8 cellular contexts compared by ENCODE assay signal in genomic region chr7:130440527-130441365, GRCh38. TPM values are rescaled to one million over a fixed set of nuclear protein-coding genes. Genes with fewer than 3 reads are reported as not detected.
DNase-seq lines count a peak whose midpoint lies in the region; ATAC-seq and TF ChIP-seq lines count a peak whose summit lies in the region.

CEP41 (minus strand) TSS chr7:130441016; CDS start chr7:130440966, 50 bp downstream.

- peak within 1 kb of the TSS; percentile 96 to 99 (median 99) for H3K4me3 Mint-ChIP-seq in IgD-negative memory B cell

- H3K27ac Mint-ChIP-seq in IgD-negative memory B cell, result peak within 1 kb of the TSS; percentile 83 to 98 (median 92)

- no peaks in the 10 kb centered on the region for H3K27me3 Mint-ChIP-seq in IgD-negative memory B cell

- H3K27me3 ChIP-seq in mononuclear cell (ENCODE audit: insufficient read depth, low read length), result no peaks in the 10 kb centered on the region

- no peaks in the 10 kb centered on the region for H3K36me3 Mint-ChIP-seq in IgD-negative memory B cell

- no peak for TF ChIP-seq CTCF in epithelial cell of esophagus (IDR thresholded peaks at IDR 0.05; ENCODE audit: insufficient read depth, low read depth, low read length, missing control alignments)

- DNase-seq in DMS 273 treated with DMSO at 0.1 percent for 48 hours (lab: John Stamatoyannopoulos, UW), result peak; percentile 97
- peak; percentile 94 for DNase-seq in OCI-M2 (lab: John Stamatoyannopoulos, UW; ENCODE audit: unreplicated experiment)
- peak; percentile 93 for DNase-seq in activated T-cell treated with anti-CD3 and anti-CD28 coated beads for 48 hours (ENCODE audit: low read depth)
- peak; percentile 93 for DNase-seq in epithelial cell of esophagus (ENCODE audit: low read depth)
- peak; percentile 90 to 92 for DNase-seq in stimulated activated CD8-positive, alpha-beta memory T cell treated with anti-CD3 and anti-CD28 coated beads, Interleukin-2, amount 100 ng/mL, for 48 hours (ENCODE audit: low read depth in 2 of 2)

- H3K4me3 ChIP-seq in epithelial cell of esophagus (ENCODE audit: low read length) (peak within 1 kb of the TSS; percentile 77), mononuclear cell (ENCODE audit: low read length) (peak within 1 kb of the TSS; percentile 79)

- peaks cover 7 to 11% (median 10%) of the 10 kb centered on the region in 3 donors for H3K4me1 Mint-ChIP-seq in IgD-negative memory B cell

- peaks cover 0 to 2% (median 0%) of the 10 kb centered on the region in 3 donors for H3K9me3 Mint-ChIP-seq in IgD-negative memory B cell

- peaks cover 14% of the 10 kb centered on the region for H3K4me1 ChIP-seq in mononuclear cell (ENCODE audit: insufficient read depth, low read length)

- H3K9me3 ChIP-seq in mononuclear cell (ENCODE audit: low read depth, low read length), result no peaks in the 10 kb centered on the region

- peak; percentile 98 for ATAC-seq in GM21576 (IDR thresholded peaks at IDR 0.05; ENCODE audit: unreplicated experiment)

RNA-seq across cellular contexts. Expression of gene CEP41, which starts in this region (rescaled TPM):
- polyA plus RNA-seq in IgD-negative memory B cell, result 6.0 TPM
- 1.9 TPM for total RNA-seq in mononuclear cell

Comparison
In these comparisons a context has a peak if more than half of its experiments do, and no peak if none do; other contexts are left out.
1. Peak in every context shown above with its lines: DNase-seq, ATAC-seq and H3K4me3 ChIP-seq.